In the genomic region with DNA sequence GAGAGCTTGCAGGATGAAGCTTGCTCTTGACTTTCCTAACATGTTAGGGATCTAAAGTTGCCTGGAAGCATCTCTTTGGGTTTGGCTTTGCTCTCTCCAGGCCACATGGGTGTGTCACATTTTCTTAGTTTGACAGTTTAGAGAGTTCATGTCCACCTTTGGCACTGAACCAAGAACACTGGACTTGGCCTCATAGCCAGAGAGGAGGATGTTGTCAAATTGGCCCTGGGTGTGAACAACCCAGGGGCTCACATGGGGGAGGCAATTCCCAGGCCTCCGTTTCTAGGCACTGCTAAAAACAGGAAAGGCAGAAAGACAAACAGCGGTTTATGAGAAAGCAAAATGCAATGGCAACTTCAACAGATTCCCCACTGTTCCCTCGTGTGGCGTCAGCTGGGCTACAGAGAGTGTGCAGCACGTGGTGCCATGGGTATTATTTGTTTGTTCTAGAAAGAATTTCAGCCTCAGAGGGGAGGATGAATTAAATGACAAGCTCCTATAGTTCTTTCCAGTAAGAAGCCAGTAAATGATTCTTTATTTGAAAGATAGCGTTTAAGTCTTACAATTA, we compare ENCODE assay signal across 17 cellular contexts.
DNase-seq lines count a peak whose midpoint lies in the region; ATAC-seq and TF ChIP-seq lines count a peak whose summit lies in the region.
"Had no signal": no experiment of that assay in that cellular context is flagged by ENCODE, and none has a peak within 500 bp of the region (broad histone marks: within the 10 kb centered on the region; RNA-seq: fewer than 3 reads in every experiment).

No MANE protein-coding gene starts in this region.

- peak overlapping the region; percentile 84 for H3K27ac Mint-ChIP-seq in activated T-cell treated with anti-CD3 and anti-CD28 coated beads, Interleukin-2, amount 50 U/mL, for 72 hours
- H3K27ac Mint-ChIP-seq in activated CD4-positive, alpha-beta memory T cell treated with anti-CD3 and anti-CD28 coated beads for 36 hours: peak overlapping the region; percentile 97
- peak overlapping the region; percentile 78 for H3K27ac Mint-ChIP-seq in stimulated activated memory B cell treated with anti-CD40 and anti-IgM and Interleukin-4, amounts not matched to agents 10 μg/mL and 1 μg/mL and 100 μg/mL, for 72 hours

- no peaks in the 10 kb centered on the region for H3K27me3 ChIP-seq in left ventricle myocardium inferior (ENCODE audit: low read depth)
- H3K27me3 ChIP-seq: adrenal gland, Peyer's patch, upper lobe of left lung had no signal

- intact Hi-C loops in activated CD4-positive, alpha-beta memory T cell treated with anti-CD3 and anti-CD28 coated beads for 36 hours (cut with micrococcal nuclease): loop anchor here (1.0 to 5.0 kb wide), 9 partner anchors 132 to 1447 kb away; no protein-coding TSS in a partner anchor
- intact Hi-C loops in left ventricle myocardium inferior (cut with micrococcal nuclease): no loop called here

- peaks cover 81% of the 10 kb centered on the region for H3K4me1 ChIP-seq in left ventricle myocardium inferior
- H3K4me1 ChIP-seq: adrenal gland, Peyer's patch had no signal

- no peak overlapping the region for H3K4me3 ChIP-seq in left ventricle myocardium inferior
- H3K4me3 ChIP-seq: adrenal gland, Peyer's patch, upper lobe of left lung had no signal

- no peak for TF ChIP-seq CTCF in left ventricle myocardium inferior (IDR thresholded peaks at IDR 0.05; ENCODE audit: borderline replicate concordance)

- no peak for ATAC-seq in activated T-cell treated with anti-CD3 and anti-CD28 coated beads, Interleukin-2, amount 50 U/mL, for 72 hours (replicated peaks in 1 of 2)
- ATAC-seq in stimulated activated memory B cell treated with anti-CD40 and anti-IgM and Interleukin-4, amounts not matched to agents 10 μg/mL and 1 μg/mL and 100 μg/mL, for 72 hours: no peak
- ATAC-seq in HG02763 (IDR thresholded peaks at IDR 0.05; ENCODE audit: unreplicated experiment) (no peak), GM18861 (IDR thresholded peaks at IDR 0.05; ENCODE audit: unreplicated experiment) (no peak)

- no peaks in the 10 kb centered on the region for H3K9me3 ChIP-seq in left ventricle myocardium inferior (replicated peaks)
- H3K9me3 ChIP-seq: adrenal gland, Peyer's patch, upper lobe of left lung had no signal

- POLR2A ChIA-PET in activated CD4-positive, alpha-beta memory T cell treated with anti-CD3 and anti-CD28 coated beads for 36 hours (lab: Charles Lee): interaction anchor here (0.8 to 5.3 kb wide), 8 partner anchors 86 to 502 kb away, joined by 3 to 51 read pairs (median 7); no protein-coding TSS in a partner anchor

- H3K4me1 Mint-ChIP-seq in activated T-cell treated with anti-CD3 and anti-CD28 coated beads, Interleukin-2, amount 50 U/mL, for 72 hours (ENCODE audit: low read depth): peaks cover 72% of the 10 kb centered on the region
- H3K4me1 Mint-ChIP-seq in activated CD4-positive, alpha-beta memory T cell treated with anti-CD3 and anti-CD28 coated beads for 36 hours (ENCODE audit: low read depth): peaks cover 50% of the 10 kb centered on the region
- H3K4me1 Mint-ChIP-seq in stimulated activated memory B cell treated with anti-CD40 and anti-IgM and Interleukin-4, amounts not matched to agents 10 μg/mL and 1 μg/mL and 100 μg/mL, for 72 hours: peaks cover 32% of the 10 kb centered on the region

- peak overlapping the region; percentile 69 to 74 for H3K4me3 Mint-ChIP-seq in activated T-cell treated with anti-CD3 and anti-CD28 coated beads, Interleukin-2, amount 50 U/mL, for 72 hours
- peak overlapping the region; percentile 67 for H3K4me3 Mint-ChIP-seq in activated CD4-positive, alpha-beta memory T cell treated with anti-CD3 and anti-CD28 coated beads for 36 hours
- no peak overlapping the region for H3K4me3 Mint-ChIP-seq in stimulated activated memory B cell treated with anti-CD40 and anti-IgM and Interleukin-4, amounts not matched to agents 10 μg/mL and 1 μg/mL and 100 μg/mL, for 72 hours
- H3K4me3 Mint-ChIP-seq: mesothelial cell of epicardium had no signal

- no peaks in the 10 kb centered on the region for H3K9me3 Mint-ChIP-seq in activated T-cell treated with anti-CD3 and anti-CD28 coated beads, Interleukin-2, amount 50 U/mL, for 72 hours
- H3K9me3 Mint-ChIP-seq in activated CD4-positive, alpha-beta memory T cell treated with anti-CD3 and anti-CD28 coated beads for 36 hours: no peaks in the 10 kb centered on the region
- no peaks in the 10 kb centered on the region for H3K9me3 Mint-ChIP-seq in stimulated activated memory B cell treated with anti-CD40 and anti-IgM and Interleukin-4, amounts not matched to agents 10 μg/mL and 1 μg/mL and 100 μg/mL, for 72 hours
- H3K9me3 Mint-ChIP-seq: mesothelial cell of epicardium had no signal

- CTCF ChIA-PET in activated CD4-positive, alpha-beta memory T cell treated with anti-CD3 and anti-CD28 coated beads for 36 hours (lab: Charles Lee): interaction anchor here (0.5 to 4.0 kb wide), 22 partner anchors 9 to 1452 kb away, joined by 3 to 35 read pairs (median 6); a partner anchor contains a TSS

- peak overlapping the region; percentile 56 for H3K27ac ChIP-seq in left ventricle myocardium inferior (replicated peaks)
- H3K27ac ChIP-seq: adrenal gland, Peyer's patch, upper lobe of left lung had no signal

- peaks cover 16% of the 10 kb centered on the region for H3K36me3 ChIP-seq in left ventricle myocardium inferior
- H3K36me3 ChIP-seq: adrenal gland, upper lobe of left lung had no signal

- no peaks in the 10 kb centered on the region for H3K27me3 Mint-ChIP-seq in activated T-cell treated with anti-CD3 and anti-CD28 coated beads, Interleukin-2, amount 50 U/mL, for 72 hours (ENCODE audit: low read depth)
- no peaks in the 10 kb centered on the region for H3K27me3 Mint-ChIP-seq in activated CD4-positive, alpha-beta memory T cell treated with anti-CD3 and anti-CD28 coated beads for 36 hours
- H3K27me3 Mint-ChIP-seq in stimulated activated memory B cell treated with anti-CD40 and anti-IgM and Interleukin-4, amounts not matched to agents 10 μg/mL and 1 μg/mL and 100 μg/mL, for 72 hours: peaks cover 4% of the 10 kb centered on the region

- H3K36me3 Mint-ChIP-seq in activated T-cell treated with anti-CD3 and anti-CD28 coated beads, Interleukin-2, amount 50 U/mL, for 72 hours (ENCODE audit: insufficient read depth in 2 of 2): peaks cover 0 to 2% of the 10 kb centered on the region in 2 donors
- H3K36me3 Mint-ChIP-seq in activated CD4-positive, alpha-beta memory T cell treated with anti-CD3 and anti-CD28 coated beads for 36 hours: peaks cover 1% of the 10 kb centered on the region
- H3K36me3 Mint-ChIP-seq in stimulated activated memory B cell treated with anti-CD40 and anti-IgM and Interleukin-4, amounts not matched to agents 10 μg/mL and 1 μg/mL and 100 μg/mL, for 72 hours: no peaks in the 10 kb centered on the region
- H3K36me3 Mint-ChIP-seq: mesothelial cell of epicardium had no signal

- DNase-seq in activated T-cell treated with anti-CD3 and anti-CD28 coated beads, Interleukin-2, amount 50 U/mL, for 72 hours: peak in 1 of 2 donors; percentile 14
- no peak for DNase-seq in activated T-cell treated with anti-CD3 and anti-CD28 coated beads for 4 hours
- no peak for DNase-seq in activated CD4-positive, alpha-beta memory T cell treated with anti-CD3 and anti-CD28 coated beads for 36 hours
- no peak for DNase-seq in left ventricle myocardium inferior
- no peak for DNase-seq in NCI-H1105 (lab: John Stamatoyannopoulos, UW)
- DNase-seq: adrenal gland; central memory CD4-positive, alpha-beta T cell; DMS153; hypothalamus; Kasumi-1; Peyer's patch; stimulated activated naive CD4-positive, alpha-beta T cell treated with Interleukin-2 at 50 U/mL for 16 hours; upper lobe of left lung had no signal
